ENCODE assay signal across 8 cellular contexts in genomic region chr20:43514062-43514971, GRCh38. TPM values are rescaled to one million over a fixed set of nuclear protein-coding genes. Genes with fewer than 3 reads are reported as not detected.
DNase-seq lines count a peak whose midpoint lies in the region; ATAC-seq, FAIRE-seq and TF ChIP-seq lines count a peak whose summit lies in the region.

No MANE protein-coding gene starts in this region.

- H3K9me3 Mint-ChIP-seq in CD14-positive monocyte, result peaks cover 0 to 3% (median 1%) of the 10 kb centered on the region in 7 donors

- peaks cover 2 to 10% (median 7%) of the 10 kb centered on the region in 3 donors for H3K27me3 Mint-ChIP-seq in CD14-positive monocyte (ENCODE audit: low read depth in 3 of 3)

- H3K4me1 ChIP-seq in mesodermal cell (ENCODE audit: control insufficient read depth, insufficient read depth, low read length, poor library complexity, severe bottlenecking), result peaks cover 2% of the 10 kb centered on the region

- peak; percentile 82 for FAIRE-seq in endometrium (lab: Jason Lieb, UNC)

- WGBS in mesodermal cell (ENCODE audit: insufficient coverage in 2 of 2), 2 experiments, result 34 to 48% methylated on average over 45 of the region's 53 CpGs

- no peak for TF ChIP-seq CTCF in CD14-positive monocyte (IDR thresholded peaks at IDR 0.05)

- H3K36me3 ChIP-seq in mesodermal cell (ENCODE audit: control insufficient read depth, insufficient read depth, low read length), result peaks cover 9% of the 10 kb centered on the region

- ATAC-seq in GM19395 (IDR thresholded peaks at IDR 0.05; ENCODE audit: unreplicated experiment), result peak; percentile 84
- peak; percentile 75 for ATAC-seq in HG03558 (IDR thresholded peaks at IDR 0.05; ENCODE audit: extremely low read depth, unreplicated experiment)

- H3K9me3 ChIP-seq in mesodermal cell (ENCODE audit: control insufficient read depth, low read length), result no peaks in the 10 kb centered on the region

- H3K4me3 ChIP-seq in mesodermal cell (ENCODE audit: extremely low read depth, insufficient read depth, low read length, poor library complexity, severe bottlenecking), result peak overlapping the region; percentile 56

- intact Hi-C loops in CD14-positive monocyte (cut with micrococcal nuclease), result no loop called here

- peak overlapping the region; percentile 74 to 90 (median 80) for H3K27ac Mint-ChIP-seq in CD14-positive monocyte

- H3K4me3 Mint-ChIP-seq in CD14-positive monocyte, result peak overlapping the region; percentile 90 to 94

- DNase-seq in CD14-positive monocyte (ENCODE audit: low spot score) (peak; percentile 98), NK-92 (lab: John Stamatoyannopoulos, UW; ENCODE audit: unreplicated experiment) (peak; percentile 64)
- DNase-seq in activated CD8-positive, alpha-beta memory T cell treated with anti-CD3 and anti-CD28 coated beads, Interleukin-2, amount 50 U/mL, for 1 hour (ENCODE audit: extremely low read depth), result peak; percentile 89
- peak; percentile 74 for DNase-seq in stimulated activated CD8-positive, alpha-beta memory T cell treated with anti-CD3 and anti-CD28 coated beads, Interleukin-15, amount 100 ng/mL, for 1 hour (ENCODE audit: low read depth)

- H3K4me1 Mint-ChIP-seq in CD14-positive monocyte, result peaks cover 12% of the 10 kb centered on the region

- no peaks in the 10 kb centered on the region for H3K36me3 Mint-ChIP-seq in CD14-positive monocyte

- H3K27ac ChIP-seq in mesodermal cell (ENCODE audit: low read depth, low read length, severe bottlenecking), result no peak overlapping the region

RNA-seq across cellular contexts. Expression of gene L3MBTL1, which starts 6.8 kb away (rescaled TPM):
- polyA plus RNA-seq in CD14-positive monocyte, result under 1 TPM; 0.31 to 0.36 TPM
- polyA plus RNA-seq in mesodermal cell (2013, experiment 1 of 2), result 10.2 TPM
- polyA plus RNA-seq in mesodermal cell (2013, experiment 2 of 2), result 7.9 TPM

RNA-seq across cellular contexts. Expression of gene SGK2, which starts 44.5 kb away (rescaled TPM):
- polyA plus RNA-seq in CD14-positive monocyte, result not detected
- polyA plus RNA-seq in mesodermal cell (2013, experiment 1 of 2), result 1.8 TPM
- 1.5 TPM for polyA plus RNA-seq in mesodermal cell (2013, experiment 2 of 2)

RNA-seq across cellular contexts. Expression of gene SRSF6, which starts 56.6 kb away (rescaled TPM):
- 10 to 100 TPM; 37.3 to 45.5 TPM for polyA plus RNA-seq in CD14-positive monocyte
- polyA plus RNA-seq in mesodermal cell (2013, experiment 1 of 2), result 75.5 TPM
- polyA plus RNA-seq in mesodermal cell (2013, experiment 2 of 2), result 77.8 TPM
